In the genomic region with DNA sequence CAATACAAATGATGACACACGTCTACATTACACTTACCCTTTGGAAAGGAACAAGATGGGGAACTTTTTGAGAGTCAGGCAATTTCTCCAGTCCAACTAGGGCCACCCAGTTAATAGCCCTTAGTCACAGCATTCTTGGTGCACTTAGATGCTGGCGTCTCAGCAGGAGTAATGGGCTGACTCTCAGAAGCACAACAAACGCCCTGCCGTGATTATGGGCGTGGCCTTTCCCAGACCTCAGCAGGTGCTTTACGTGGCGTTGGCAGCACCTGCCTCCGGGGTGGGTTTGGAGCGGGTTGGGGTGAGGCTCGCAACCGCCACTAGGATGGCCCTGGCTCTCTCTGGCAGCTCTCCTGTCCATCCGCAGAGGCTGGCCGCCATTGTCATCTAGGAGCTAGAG, we compare ENCODE assay signal across 18 cellular contexts.
DNase-seq lines count a peak whose midpoint lies in the region; ATAC-seq, FAIRE-seq and TF ChIP-seq lines count a peak whose summit lies in the region.
"Had no signal": no experiment of that assay in that cellular context is flagged by ENCODE, and none has a peak within 500 bp of the region (broad histone marks: within the 10 kb centered on the region; RNA-seq: fewer than 3 reads in every experiment).

No MANE protein-coding gene starts in this region.

- 81 to 92% methylated on average over 7 to 13 of the region's 13 CpGs for WGBS in thyroid gland, 2 donors

- peaks cover 44% of the 10 kb centered on the region for H3K27me3 Mint-ChIP-seq in progenitor cell of endocrine pancreas
- H3K27me3 Mint-ChIP-seq: dendritic cell treated with granulocyte-macrophage colony-stimulating factor and Interleukin-4, amounts not matched to agents 40 ng/mL and 50 ng/mL, for 4 days had no signal

- no peak for TF ChIP-seq POLR2A in H54 (IDR thresholded peaks at IDR 0.05; ENCODE audit: low read depth, low read length)
- TF ChIP-seq POLR2A in thyroid gland (IDR thresholded peaks at IDR 0.05): no peak

- H3K27ac ChIP-seq in mucosa of rectum (ENCODE audit: low read depth in 2 of 2, low read length in 2 of 2): peak overlapping the region; percentile 61 to 68
- H3K27ac ChIP-seq in thyroid gland: no peak overlapping the region
- H3K27ac ChIP-seq: heart left ventricle, pancreas, WERI-Rb-1 had no signal

- peak; percentile 39 for DNase-seq in H54 (ENCODE audit: insufficient read length, low spot score)
- DNase-seq in NCI-H128 (lab: John Stamatoyannopoulos, UW; ENCODE audit: unreplicated experiment): peak; percentile 1
- peak; percentile 78 for DNase-seq in SW480 (ENCODE audit: low spot score)
- no peak for DNase-seq in left lobe of liver (ENCODE audit: low spot score)
- DNase-seq in thyroid gland: no peak
- DNase-seq in progenitor cell of endocrine pancreas (ENCODE audit: low spot score, unreplicated experiment): no peak
- DNase-seq: activated gamma-delta T cell; aorta; C1 segment of cervical spinal cord; EL; heart left ventricle; kidney glomerular epithelial cell; pancreas; stimulated activated naive CD8-positive, alpha-beta T cell treated with anti-CD3 and anti-CD28 coated beads, Interleukin-15, Interleukin-2, amounts not matched to agents 100 U/mL and 50 U/mL, for 24 hours; WERI-Rb-1 had no signal

- no peaks in the 10 kb centered on the region for H3K36me3 ChIP-seq in mucosa of rectum (ENCODE audit: control insufficient read depth in 2 of 2, insufficient read depth in 2 of 2, low read length in 2 of 2)
- no peaks in the 10 kb centered on the region for H3K36me3 ChIP-seq in thyroid gland
- H3K36me3 ChIP-seq: heart left ventricle, pancreas, WERI-Rb-1 had no signal

- H3K4me3 ChIP-seq in mucosa of rectum (ENCODE audit: low read length in 2 of 2) (peak overlapping the region; percentile 13 to 45), thyroid gland (replicated peaks in 1 of 3) (no peak overlapping the region)
- H3K4me3 ChIP-seq: heart left ventricle, pancreas had no signal

- H3K27me3 ChIP-seq in mucosa of rectum (ENCODE audit: control insufficient read depth in 2 of 2, insufficient read depth in 2 of 2, low read length in 2 of 2): no peaks in the 10 kb centered on the region
- H3K27me3 ChIP-seq in thyroid gland: no peaks in the 10 kb centered on the region
- H3K27me3 ChIP-seq: pancreas had no signal

- no peaks in the 10 kb centered on the region for H3K9me3 Mint-ChIP-seq in progenitor cell of endocrine pancreas (ENCODE audit: low read depth)
- H3K9me3 Mint-ChIP-seq: dendritic cell treated with granulocyte-macrophage colony-stimulating factor and Interleukin-4, amounts not matched to agents 40 ng/mL and 50 ng/mL, for 4 days had no signal

- TF ChIP-seq CTCF in thyroid gland (IDR thresholded peaks at IDR 0.05) (no peak), progenitor cell of endocrine pancreas (IDR thresholded peaks at IDR 0.05; ENCODE audit: unreplicated experiment) (no peak)

- H3K4me1 ChIP-seq in mucosa of rectum (ENCODE audit: control insufficient read depth in 2 of 2, insufficient read depth in 2 of 2, low read length in 2 of 2): peaks cover 5% of the 10 kb centered on the region in 2 donors
- H3K4me1 ChIP-seq in thyroid gland: no peaks in the 10 kb centered on the region
- H3K4me1 ChIP-seq: heart left ventricle, pancreas had no signal

- intact Hi-C loops in thyroid gland (cut with DNase I): no loop called here

- FAIRE-seq in H54 (lab: Jason Lieb, UNC): no peak
- FAIRE-seq: pancreas had no signal

- H3K9me3 ChIP-seq in mucosa of rectum (ENCODE audit: control insufficient read depth in 2 of 2, low read length in 2 of 2) (no peaks in the 10 kb centered on the region), thyroid gland (no peaks in the 10 kb centered on the region)
- H3K9me3 ChIP-seq: heart left ventricle, pancreas had no signal

- no peak overlapping the region for H3K4me3 Mint-ChIP-seq in progenitor cell of endocrine pancreas (ENCODE audit: low read depth)
- H3K4me3 Mint-ChIP-seq: dendritic cell treated with granulocyte-macrophage colony-stimulating factor and Interleukin-4, amounts not matched to agents 40 ng/mL and 50 ng/mL, for 4 days had no signal

- no peaks in the 10 kb centered on the region for H3K4me1 Mint-ChIP-seq in progenitor cell of endocrine pancreas (ENCODE audit: low read depth)

- no peaks in the 10 kb centered on the region for H3K36me3 Mint-ChIP-seq in progenitor cell of endocrine pancreas (ENCODE audit: insufficient read depth)

- no peak overlapping the region for H3K27ac Mint-ChIP-seq in progenitor cell of endocrine pancreas
- H3K27ac Mint-ChIP-seq: dendritic cell treated with granulocyte-macrophage colony-stimulating factor and Interleukin-4, amounts not matched to agents 40 ng/mL and 50 ng/mL, for 4 days had no signal

- ATAC-seq in left lobe of liver (no peak), HG02588 (IDR thresholded peaks at IDR 0.05; ENCODE audit: unreplicated experiment) (no peak)
- ATAC-seq: heart left ventricle; stimulated activated naive CD8-positive, alpha-beta T cell treated with anti-CD3 and anti-CD28 coated beads, Interleukin-15, Interleukin-2, amounts not matched to agents 100 U/mL and 50 U/mL, for 24 hours had no signal

- no peak overlapping the region for H3K9ac ChIP-seq in mucosa of rectum (ENCODE audit: low read depth in 1 of 2, low read length in 2 of 2)

Comparison
In these comparisons a context has a peak if more than half of its experiments do, and no peak if none do; other contexts are left out.
1. DNase-seq: peak in H54 (single experiment), NCI-H128 (single experiment) and SW480 (single experiment); none in left lobe of liver (single experiment), thyroid gland (0 of 2) and progenitor cell of endocrine pancreas (single experiment).
2. H3K27ac ChIP-seq: peak in mucosa of rectum (2 of 2); none in thyroid gland (0 of 3).
3. H3K4me3 ChIP-seq: peak in mucosa of rectum (2 of 2); none in thyroid gland (0 of 3).